19 cellular contexts compared by ENCODE assay signal in genomic region chr12:71536939-71537622, GRCh38.
"Had no signal": no experiment of that assay in that cellular context is flagged by ENCODE, and none has a peak within 500 bp of the region (broad histone marks: within the 10 kb centered on the region; RNA-seq: fewer than 3 reads in every experiment).

No MANE protein-coding gene starts in this region.

- H3K4me3 ChIP-seq: skin epidermis, thoracic aorta had no signal

- H3K9me3 Mint-ChIP-seq: activated T-helper 17 cell treated with anti-CD3 and anti-CD28 coated beads, Interleukin-2, amount 50 U/mL, for 72 hours; dendritic cell treated with granulocyte-macrophage colony-stimulating factor and Interleukin-4, amounts not matched to agents 40 ng/mL and 50 ng/mL, for 4 days; effector memory CD8-positive, alpha-beta T cell; nephron; stimulated activated naive CD8-positive, alpha-beta T cell treated with anti-CD3 and anti-CD28 coated beads, Interleukin-15, Interleukin-2, amounts not matched to agents 100 ng/mL and 50 ng/mL, for 24 hours had no signal

- H3K36me3 ChIP-seq: thoracic aorta had no signal

- ATAC-seq: activated T-helper 17 cell treated with anti-CD3 and anti-CD28 coated beads, Interleukin-2, amount 50 U/mL, for 72 hours; effector memory CD8-positive, alpha-beta T cell; foreskin keratinocyte; right cardiac atrium had no signal

- H3K4me3 Mint-ChIP-seq: activated T-helper 17 cell treated with anti-CD3 and anti-CD28 coated beads, Interleukin-2, amount 50 U/mL, for 72 hours; dendritic cell treated with granulocyte-macrophage colony-stimulating factor and Interleukin-4, amounts not matched to agents 40 ng/mL and 50 ng/mL, for 4 days; effector memory CD8-positive, alpha-beta T cell; immature natural killer cell; nephron; stimulated activated naive CD8-positive, alpha-beta T cell treated with anti-CD3 and anti-CD28 coated beads, Interleukin-15, Interleukin-2, amounts not matched to agents 100 ng/mL and 50 ng/mL, for 24 hours had no signal

- H3K4me1 ChIP-seq: foreskin keratinocyte had no signal

- DNase-seq: activated CD4-positive, alpha-beta T cell treated with anti-CD3 and anti-CD28 coated beads for 1 hour; activated CD4-positive, alpha-beta T cell treated with anti-CD3 and anti-CD28 coated beads, Interleukin-2, amount 50 U/mL, for 4 hours; activated naive CD4-positive, alpha-beta T cell treated with Interleukin-2 at 50 U/mL for 16 hours; activated T-cell treated with anti-CD3 and anti-CD28 coated beads for 4 hours; aorta; cerebellar nuclear complex; effector memory CD8-positive, alpha-beta T cell; foreskin keratinocyte; immature natural killer cell; occipital lobe; right cardiac atrium; T-helper 9 cell had no signal

- H3K27ac Mint-ChIP-seq: activated T-helper 17 cell treated with anti-CD3 and anti-CD28 coated beads, Interleukin-2, amount 50 U/mL, for 72 hours; dendritic cell treated with granulocyte-macrophage colony-stimulating factor and Interleukin-4, amounts not matched to agents 40 ng/mL and 50 ng/mL, for 4 days; effector memory CD8-positive, alpha-beta T cell; immature natural killer cell; nephron; progenitor cell of endocrine pancreas; stimulated activated naive CD8-positive, alpha-beta T cell treated with anti-CD3 and anti-CD28 coated beads, Interleukin-15, Interleukin-2, amounts not matched to agents 100 ng/mL and 50 ng/mL, for 24 hours had no signal

- H3K9me3 ChIP-seq: thoracic aorta had no signal

- H3K36me3 Mint-ChIP-seq: immature natural killer cell had no signal

- H3K27ac ChIP-seq: foreskin keratinocyte, skin epidermis, thoracic aorta had no signal

- H3K27me3 Mint-ChIP-seq: activated T-helper 17 cell treated with anti-CD3 and anti-CD28 coated beads, Interleukin-2, amount 50 U/mL, for 72 hours; dendritic cell treated with granulocyte-macrophage colony-stimulating factor and Interleukin-4, amounts not matched to agents 40 ng/mL and 50 ng/mL, for 4 days; stimulated activated naive CD8-positive, alpha-beta T cell treated with anti-CD3 and anti-CD28 coated beads, Interleukin-15, Interleukin-2, amounts not matched to agents 100 ng/mL and 50 ng/mL, for 24 hours had no signal

- H3K4me1 Mint-ChIP-seq: activated T-helper 17 cell treated with anti-CD3 and anti-CD28 coated beads, Interleukin-2, amount 50 U/mL, for 72 hours; immature natural killer cell; nephron had no signal
